In the genomic region with DNA sequence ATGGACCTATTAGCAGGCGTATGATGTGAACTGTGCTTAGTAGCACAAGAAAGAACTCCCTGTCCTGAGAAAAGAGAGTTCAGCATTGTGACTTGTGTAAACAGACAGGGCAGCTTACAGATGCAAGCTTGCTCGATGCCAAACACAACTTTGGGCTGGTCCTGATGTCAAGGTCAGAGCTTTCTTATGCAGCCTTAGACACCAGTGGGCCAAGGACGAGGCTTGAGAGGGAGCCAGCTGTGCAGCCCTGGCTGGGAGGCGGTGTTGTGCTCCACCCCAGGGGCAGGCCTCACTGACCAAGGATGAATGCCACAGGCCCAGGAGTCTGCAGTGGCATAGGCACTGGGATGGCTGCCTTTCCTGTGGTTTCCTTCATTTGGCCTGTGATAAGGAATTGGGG, we compare ENCODE assay signal across 17 cellular contexts. TPM values are rescaled to one million over a fixed set of nuclear protein-coding genes. Genes with fewer than 3 reads are reported as not detected.
DNase-seq lines count a peak whose midpoint lies in the region; ATAC-seq and TF ChIP-seq lines count a peak whose summit lies in the region.
"Had no signal": no experiment of that assay in that cellular context is flagged by ENCODE, and none has a peak within 500 bp of the region (broad histone marks: within the 10 kb centered on the region; RNA-seq: fewer than 3 reads in every experiment).

No MANE protein-coding gene starts in this region.

- ATAC-seq in activated T-helper 17 cell treated with anti-CD3 and anti-CD28 coated beads, Interleukin-2, amount 50 U/mL, for 72 hours (replicated peaks), result no peak
- ATAC-seq in heart right ventricle (peak; percentile 63 to 91 (median 83)), T-cell (replicated peaks in 1 of 4) (no peak), HG02678 (IDR thresholded peaks at IDR 0.05; ENCODE audit: unreplicated experiment) (no peak)
- ATAC-seq: HCT116; K562; naive thymus-derived CD8-positive, alpha-beta T cell; SK-N-SH treated with all-trans-retinoic acid at 6 μM for 48 hours had no signal

- TF ChIP-seq RAD21 in SK-N-SH (IDR thresholded peaks at IDR 0.05; ENCODE audit: low read length), result no peak

- H3K27me3 ChIP-seq in heart right ventricle (no peaks in the 10 kb centered on the region), neutrophil (no peaks in the 10 kb centered on the region), SK-N-SH (ENCODE audit: insufficient read depth) (no peaks in the 10 kb centered on the region)

- no peaks in the 10 kb centered on the region for H3K9me2 ChIP-seq in SK-N-SH

- peaks cover 12 to 79% (median 54%) of the 10 kb centered on the region in 9 donors for H3K4me1 ChIP-seq in heart right ventricle
- H3K4me1 ChIP-seq in neutrophil (ENCODE audit: control insufficient read depth in 1 of 2, insufficient read depth in 1 of 2, low read depth in 1 of 2, low read length in 1 of 2), result peaks cover 28 to 31% of the 10 kb centered on the region in 2 experiments
- H3K4me1 ChIP-seq in SK-N-SH (ENCODE audit: control insufficient read depth in 1 of 2, insufficient read depth in 2 of 2, low read depth in 1 of 2, low read length in 1 of 2), result peaks cover 0 to 6% of the 10 kb centered on the region in 2 experiments; a peak in 2 of 4 replicates

- H3K36me3 ChIP-seq in heart right ventricle (peaks cover 0 to 70% (median 30%) of the 10 kb centered on the region in 9 donors), neutrophil (peaks cover 20% of the 10 kb centered on the region), SK-N-SH (replicated peaks in 1 of 2; ENCODE audit: control insufficient read depth in 1 of 2, insufficient read depth in 2 of 2, low read length in 1 of 2) (peaks cover 27 to 70% of the 10 kb centered on the region in 2 experiments)

- H3K27me3 Mint-ChIP-seq in activated T-helper 17 cell treated with anti-CD3 and anti-CD28 coated beads, Interleukin-2, amount 50 U/mL, for 72 hours, result no peaks in the 10 kb centered on the region
- no peaks in the 10 kb centered on the region for H3K27me3 Mint-ChIP-seq in T-cell
- H3K27me3 Mint-ChIP-seq: naive thymus-derived CD8-positive, alpha-beta T cell had no signal

- no peak overlapping the region for H2AFZ ChIP-seq in SK-N-SH (ENCODE audit: low read depth)

- intact Hi-C loops in heart right ventricle (cut with DNase I), result loop anchor here in 3 of 10 donors (5.0 kb wide), 1 partner anchor 33 kb away; no protein-coding TSS in a partner anchor

- H3F3A ChIP-seq in SK-N-SH (replicated peaks; ENCODE audit: insufficient read depth), result no peaks in the 10 kb centered on the region

- H3K9me3 Mint-ChIP-seq in activated T-helper 17 cell treated with anti-CD3 and anti-CD28 coated beads, Interleukin-2, amount 50 U/mL, for 72 hours, result no peaks in the 10 kb centered on the region
- H3K9me3 Mint-ChIP-seq in T-cell, result no peaks in the 10 kb centered on the region
- H3K9me3 Mint-ChIP-seq: naive thymus-derived CD8-positive, alpha-beta T cell had no signal

- H3K9me3 ChIP-seq in heart right ventricle (no peaks in the 10 kb centered on the region), neutrophil (no peaks in the 10 kb centered on the region), SK-N-SH (no peaks in the 10 kb centered on the region)

- peaks cover 4% of the 10 kb centered on the region; the same call in 1 of the 2 replicates for H4K20me1 ChIP-seq in SK-N-SH (ENCODE audit: insufficient read depth)

- no peak for TF ChIP-seq EP300 in SK-N-SH (IDR thresholded peaks at IDR 0.05; ENCODE audit: borderline replicate concordance in 1 of 2, low read depth in 1 of 2, low read length in 1 of 2)

- peaks cover 9% of the 10 kb centered on the region for H3K4me1 Mint-ChIP-seq in activated T-helper 17 cell treated with anti-CD3 and anti-CD28 coated beads, Interleukin-2, amount 50 U/mL, for 72 hours
- H3K4me1 Mint-ChIP-seq in T-cell, result peaks cover 20 to 25% (median 24%) of the 10 kb centered on the region in 3 donors

- 41 to 46% methylated on average over 4 of the region's 4 CpGs for WGBS in heart right ventricle, 2 donors
- 94% methylated on average over 3 of the region's 4 CpGs for WGBS in SK-N-SH (ENCODE audit: low lambda C conversion rate)

- peak; percentile 57 to 66 for DNase-seq in heart right ventricle
- no peak for DNase-seq in T-cell
- DNase-seq in SK-N-SH, result no peak
- DNase-seq in COR-L47 (lab: John Stamatoyannopoulos, UW), result no peak
- DNase-seq: activated gamma-delta T cell treated with Interleukin-2 at 50 U/mL for 16 hours; DMS79; naive thymus-derived CD8-positive, alpha-beta T cell; NCI-H1417 treated with DMSO at 0.1 percent for 48 hours; NCI-H446; stimulated activated naive CD4-positive, alpha-beta T cell treated with Interleukin-2 at 50 U/mL for 16 hours had no signal

- H3K4me2 ChIP-seq in SK-N-SH, result no peak overlapping the region

- no peak overlapping the region for H3K4me3 Mint-ChIP-seq in activated T-helper 17 cell treated with anti-CD3 and anti-CD28 coated beads, Interleukin-2, amount 50 U/mL, for 72 hours
- H3K4me3 Mint-ChIP-seq in T-cell, result no peak overlapping the region
- H3K4me3 Mint-ChIP-seq: naive thymus-derived CD8-positive, alpha-beta T cell had no signal

- H3K27ac ChIP-seq in heart right ventricle (peak overlapping the region in 9 of 10 donors; percentile 32 to 87 (median 62)), neutrophil (peak overlapping the region; percentile 21), temporal lobe (ENCODE audit: low read depth, low read length) (peak overlapping the region; percentile 0), SK-N-SH (ENCODE audit: low read depth in 2 of 2, low read length in 1 of 2) (no peak overlapping the region)

- CTCF ChIA-PET in T-cell (lab: Charles Lee) (no interaction called here), SK-N-SH (lab: Yijun Ruan, JAX) (interaction anchor here (1.5 kb wide), 1 partner anchor 653 kb away, joined by 4 read pairs; no protein-coding TSS in a partner anchor)

- peaks cover 47% of the 10 kb centered on the region; the same call in 1 of the 2 replicates for H3K79me2 ChIP-seq in SK-N-SH (ENCODE audit: insufficient read depth)

- H3K9ac ChIP-seq in SK-N-SH, result no peak overlapping the region

- peak overlapping the region; percentile 47 for H3K27ac Mint-ChIP-seq in activated T-helper 17 cell treated with anti-CD3 and anti-CD28 coated beads, Interleukin-2, amount 50 U/mL, for 72 hours
- H3K27ac Mint-ChIP-seq in T-cell, result peak overlapping the region in 1 of 2 donors; percentile 12

- POLR2A ChIA-PET in T-cell (lab: Charles Lee), result no interaction called here
- POLR2A ChIA-PET in SK-N-SH (lab: Yijun Ruan, JAX), result no interaction called here

- TF ChIP-seq CTCF in heart right ventricle (IDR thresholded peaks at IDR 0.05), result no peak
- no peak for TF ChIP-seq CTCF in neutrophil (IDR thresholded peaks at IDR 0.05)
- TF ChIP-seq CTCF in SK-N-SH (IDR thresholded peaks at IDR 0.05), result no peak

- peaks cover 89% of the 10 kb centered on the region for H3K36me3 Mint-ChIP-seq in activated T-helper 17 cell treated with anti-CD3 and anti-CD28 coated beads, Interleukin-2, amount 50 U/mL, for 72 hours (ENCODE audit: low read depth)
- H3K36me3 Mint-ChIP-seq in T-cell, result peaks cover 61% of the 10 kb centered on the region

- H3K4me3 ChIP-seq in heart right ventricle (no peak overlapping the region), neutrophil (ENCODE audit: low read depth in 1 of 2, low read length in 1 of 2) (no peak overlapping the region), SK-N-SH (ENCODE audit: low read depth in 2 of 2, low read length in 1 of 2) (no peak overlapping the region)
- H3K4me3 ChIP-seq: K562 had no signal

TF ChIP-seq in SK-N-SH, 30 proteins besides CTCF, POLR2A, EP300 and RAD21:
- no peak for TF ChIP-seq SIN3A (IDR thresholded peaks at IDR 0.05; ENCODE audit: borderline replicate concordance, low read depth, low read length)
- TF ChIP-seq, protein P1, sequence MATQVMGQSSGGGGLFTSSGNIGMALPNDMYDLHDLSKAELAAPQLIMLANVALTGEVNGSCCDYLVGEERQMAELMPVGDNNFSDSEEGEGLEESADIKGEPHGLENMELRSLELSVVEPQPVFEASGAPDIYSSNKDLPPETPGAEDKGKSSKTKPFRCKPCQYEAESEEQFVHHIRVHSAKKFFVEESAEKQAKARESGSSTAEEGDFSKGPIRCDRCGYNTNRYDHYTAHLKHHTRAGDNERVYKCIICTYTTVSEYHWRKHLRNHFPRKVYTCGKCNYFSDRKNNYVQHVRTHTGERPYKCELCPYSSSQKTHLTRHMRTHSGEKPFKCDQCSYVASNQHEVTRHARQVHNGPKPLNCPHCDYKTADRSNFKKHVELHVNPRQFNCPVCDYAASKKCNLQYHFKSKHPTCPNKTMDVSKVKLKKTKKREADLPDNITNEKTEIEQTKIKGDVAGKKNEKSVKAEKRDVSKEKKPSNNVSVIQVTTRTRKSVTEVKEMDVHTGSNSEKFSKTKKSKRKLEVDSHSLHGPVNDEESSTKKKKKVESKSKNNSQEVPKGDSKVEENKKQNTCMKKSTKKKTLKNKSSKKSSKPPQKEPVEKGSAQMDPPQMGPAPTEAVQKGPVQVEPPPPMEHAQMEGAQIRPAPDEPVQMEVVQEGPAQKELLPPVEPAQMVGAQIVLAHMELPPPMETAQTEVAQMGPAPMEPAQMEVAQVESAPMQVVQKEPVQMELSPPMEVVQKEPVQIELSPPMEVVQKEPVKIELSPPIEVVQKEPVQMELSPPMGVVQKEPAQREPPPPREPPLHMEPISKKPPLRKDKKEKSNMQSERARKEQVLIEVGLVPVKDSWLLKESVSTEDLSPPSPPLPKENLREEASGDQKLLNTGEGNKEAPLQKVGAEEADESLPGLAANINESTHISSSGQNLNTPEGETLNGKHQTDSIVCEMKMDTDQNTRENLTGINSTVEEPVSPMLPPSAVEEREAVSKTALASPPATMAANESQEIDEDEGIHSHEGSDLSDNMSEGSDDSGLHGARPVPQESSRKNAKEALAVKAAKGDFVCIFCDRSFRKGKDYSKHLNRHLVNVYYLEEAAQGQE (IDR thresholded peaks at IDR 0.05; ENCODE audit: low read depth, low read length), result no peak
- no peak for TF ChIP-seq EZH2phosphoT487 (IDR thresholded peaks at IDR 0.05; ENCODE audit: borderline replicate concordance, low read depth)
- TF ChIP-seq RCOR1 (IDR thresholded peaks at IDR 0.05; ENCODE audit: low read length), result no peak
- TF ChIP-seq TAF1 (IDR thresholded peaks at IDR 0.05; ENCODE audit: borderline replicate concordance, low read depth, low read length), result no peak

RNA-seq across cellular contexts. Expression of a gene that starts 35.4 kb away (rescaled TPM):
- 10 to 100 TPM; 22.2 to 27.3 TPM for total RNA-seq in activated T-helper 17 cell treated with anti-CD3 and anti-CD28 coated beads, Interleukin-2, amount 50 U/mL, for 72 hours
- total RNA-seq in heart right ventricle (10 to 100 TPM; 19.4 to 32.3 (median 23.5) TPM), temporal lobe (26.3 TPM), T-cell (10 to 100 TPM; 51.3 to 63.0 (median 56.6) TPM)
- polyA plus RNA-seq in heart right ventricle (10 to 100 TPM; 12.1 to 25.5 TPM), SK-N-SH (2012; rRNA removed) (9.1 and 10.9 TPM in 2 replicates)
- 9.6 and 11.1 TPM in 2 replicates for polyA plus RNA-seq in SK-N-SH (2012; cell fraction: cytosol; rRNA removed)
- polyA plus RNA-seq in SK-N-SH (2012; cell fraction: nucleus; rRNA removed), result 13.7 and 18.1 TPM in 2 replicates

Comparison
In these comparisons a context has a peak if more than half of its experiments do, and no peak if none do; other contexts are left out.
1. ATAC-seq: peak in heart right ventricle (8 of 8); none in activated T-helper 17 cell treated with anti-CD3 and anti-CD28 coated beads, Interleukin-2, amount 50 U/mL, for 72 hours (single experiment), T-cell (0 of 4) and HG02678 (single experiment).
2. DNase-seq: peak in heart right ventricle (2 of 2); none in T-cell (0 of 34), SK-N-SH (single experiment) and COR-L47 (single experiment).
3. H3K27ac ChIP-seq: peak in heart right ventricle (9 of 10), neutrophil (single experiment) and temporal lobe (single experiment); none in SK-N-SH (0 of 2).